Comparison of ENCODE assay signal across 21 cellular contexts in the genomic region with DNA sequence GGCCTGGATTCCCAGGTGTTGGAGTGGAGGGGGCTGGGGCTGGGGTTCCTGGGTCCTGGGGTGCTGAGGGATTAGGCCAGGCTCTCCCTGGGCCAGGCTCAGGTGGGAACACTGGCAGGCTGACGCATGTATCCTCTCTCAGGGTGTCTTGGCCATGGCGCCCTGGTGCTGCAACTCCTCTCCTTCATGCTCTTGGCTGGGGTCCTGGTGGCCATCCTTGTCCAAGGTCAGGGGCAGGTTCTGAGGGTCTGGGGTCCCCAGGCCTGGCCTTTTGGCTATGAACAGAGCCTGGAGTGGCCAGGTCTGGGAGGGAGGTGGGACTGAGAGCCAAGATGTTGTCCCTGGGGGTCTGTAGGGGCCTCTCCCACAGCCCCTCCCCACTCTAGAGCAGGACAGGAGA. TPM values are rescaled to one million over a fixed set of nuclear protein-coding genes. Genes with fewer than 3 reads are reported as not detected.
DNase-seq lines count a peak whose midpoint lies in the region; ATAC-seq and TF ChIP-seq lines count a peak whose summit lies in the region.
"Not testable (repeated sequence)": the region's sequence is repeated elsewhere in the genome, so short reads cannot be mapped to it uniquely, and the experiment has no call there.
"Had no signal": no experiment of that assay in that cellular context is flagged by ENCODE, and none has a peak within 500 bp of the region (broad histone marks: within the 10 kb centered on the region; RNA-seq: fewer than 3 reads in every experiment).

No MANE protein-coding gene starts in this region.

- not testable (repeated sequence) for H2BK12ac ChIP-seq in neuronal stem cell (ENCODE audit: low read length)

- not testable (repeated sequence) for H4K91ac ChIP-seq in neuronal stem cell (ENCODE audit: low read depth, low read length, poor library complexity)

- H3K4me1 ChIP-seq in endodermal cell (ENCODE audit: control insufficient read depth, insufficient read depth, low read length); neuronal stem cell (ENCODE audit: control insufficient read depth in 2 of 2, insufficient read depth in 1 of 2, low read depth in 1 of 2, low read length in 2 of 2): not testable (repeated sequence)

- not testable (repeated sequence) for H2BK120ac ChIP-seq in neuronal stem cell (ENCODE audit: low read depth, low read length)

- H3K36me3 Mint-ChIP-seq in activated T-cell treated with anti-CD3 and anti-CD28 coated beads, Interleukin-2, amount 50 U/mL, for 24 hours (ENCODE audit: low read depth); endodermal cell (ENCODE audit: low read depth); mesothelial cell of epicardium: not testable (repeated sequence)

- H3K4me3 Mint-ChIP-seq in activated T-cell treated with anti-CD3 and anti-CD28 coated beads, Interleukin-2, amount 50 U/mL, for 24 hours; endodermal cell; mesothelial cell of epicardium: not testable (repeated sequence)

- not testable (repeated sequence) for H3K27ac ChIP-seq in endodermal cell (ENCODE audit: low read depth, low read length); neuronal stem cell (replicated peaks; ENCODE audit: low read length)

- not testable (repeated sequence) for H3K4me1 Mint-ChIP-seq in activated T-cell treated with anti-CD3 and anti-CD28 coated beads, Interleukin-2, amount 50 U/mL, for 24 hours (ENCODE audit: low read depth); endodermal cell
- H3K4me1 Mint-ChIP-seq in mesothelial cell of epicardium = peaks cover 19% of the 10 kb centered on the region

- H3K27me3 ChIP-seq in endodermal cell (ENCODE audit: control insufficient read depth, insufficient read depth, low read length, poor library complexity, severe bottlenecking); neuronal stem cell (ENCODE audit: control insufficient read depth in 3 of 3, insufficient read depth in 3 of 3, low read depth in 1 of 3, low read length in 3 of 3): not testable (repeated sequence)

- H2BK5ac ChIP-seq in neuronal stem cell (ENCODE audit: low read length) = not testable (repeated sequence)

- H3K18ac ChIP-seq in neuronal stem cell (ENCODE audit: low read length) = not testable (repeated sequence)

- not testable (repeated sequence) for H3K4me2 ChIP-seq in neuronal stem cell (ENCODE audit: insufficient read depth, low read length, poor library complexity, severe bottlenecking)

- H2AFZ ChIP-seq in neuronal stem cell (ENCODE audit: low read length) = not testable (repeated sequence)

- H3K36me3 ChIP-seq in endodermal cell (ENCODE audit: control insufficient read depth, insufficient read depth, low read length); neuronal stem cell (replicated peaks in 1 of 2; ENCODE audit: control insufficient read depth in 2 of 2, insufficient read depth in 2 of 2, low read length in 2 of 2): not testable (repeated sequence)

- not testable (repeated sequence) for H3K9ac ChIP-seq in endodermal cell (ENCODE audit: extremely low read depth, low read length, poor library complexity, severe bottlenecking); neuronal stem cell (ENCODE audit: low read depth, low read length, poor library complexity)

- H3K4me3 ChIP-seq in endodermal cell (ENCODE audit: low read length); neuronal stem cell (ENCODE audit: low read length in 2 of 2): not testable (repeated sequence)

- H3K9me3 Mint-ChIP-seq in activated T-cell treated with anti-CD3 and anti-CD28 coated beads, Interleukin-2, amount 50 U/mL, for 24 hours; mesothelial cell of epicardium: not testable (repeated sequence)
- H3K9me3 Mint-ChIP-seq in endodermal cell = peaks cover 18% of the 10 kb centered on the region

- peak overlapping the region; percentile 43 for H2AK5ac ChIP-seq in neuronal stem cell (ENCODE audit: low read depth, low read length)

- H3K27me3 Mint-ChIP-seq in activated T-cell treated with anti-CD3 and anti-CD28 coated beads, Interleukin-2, amount 50 U/mL, for 24 hours = peaks cover 55% of the 10 kb centered on the region
- H3K27me3 Mint-ChIP-seq in endodermal cell (ENCODE audit: insufficient read depth) = peaks cover 43% of the 10 kb centered on the region
- not testable (repeated sequence) for H3K27me3 Mint-ChIP-seq in mesothelial cell of epicardium (ENCODE audit: low read depth)

- 83 to 85% methylated on average over 2 of the region's 2 CpGs for WGBS in endodermal cell (ENCODE audit: insufficient coverage in 1 of 2, insufficient read length in 1 of 2), 2 experiments
- no CpG with 5 or more reads among the region's 2 CpGs for WGBS in neuronal stem cell (ENCODE audit: extremely low coverage in 2 of 2, insufficient read length in 2 of 2, insufficient replicate concordance in 1 of 2), 2 donors

- H2BK15ac ChIP-seq in neuronal stem cell (ENCODE audit: low read length) = not testable (repeated sequence)

- H3K9me3 ChIP-seq in endodermal cell (ENCODE audit: control insufficient read depth, low read length); neuronal stem cell (replicated peaks in 1 of 2; ENCODE audit: control insufficient read depth in 2 of 2, insufficient read depth in 1 of 2, low read depth in 1 of 2, low read length in 2 of 2): not testable (repeated sequence)

- H3K14ac ChIP-seq in neuronal stem cell (ENCODE audit: low read length) = not testable (repeated sequence)

- not testable (repeated sequence) for H3K4ac ChIP-seq in neuronal stem cell (ENCODE audit: low read length)

- H3K79me1 ChIP-seq in neuronal stem cell (ENCODE audit: low read depth, low read length) = not testable (repeated sequence)

- H4K8ac ChIP-seq in neuronal stem cell (ENCODE audit: low read depth, low read length) = not testable (repeated sequence)

- not testable (repeated sequence) for H3K27ac Mint-ChIP-seq in activated T-cell treated with anti-CD3 and anti-CD28 coated beads, Interleukin-2, amount 50 U/mL, for 24 hours; endodermal cell
- H3K27ac Mint-ChIP-seq in mesothelial cell of epicardium = peak overlapping the region; percentile 39

- TF ChIP-seq CTCF in endodermal cell (conservative IDR thresholded peaks at IDR 0.05); mesothelial cell of epicardium (IDR thresholded peaks at IDR 0.05; ENCODE audit: unreplicated experiment): not testable (repeated sequence)

- peak; percentile 18 for DNase-seq in activated T-cell treated with anti-CD3 and anti-CD28 coated beads, Interleukin-2, amount 50 U/mL, for 24 hours
- DNase-seq in endodermal cell (peak; percentile 27), mesenteric fat pad (ENCODE audit: low spot score) (peak; percentile 68)
- not testable (repeated sequence) for DNase-seq in mesothelial cell of epicardium (ENCODE audit: low spot score in 2 of 2, unreplicated experiment in 2 of 2); neuronal stem cell (ENCODE audit: low spot score)

- peak overlapping the region; percentile 8 for H3K23ac ChIP-seq in neuronal stem cell (ENCODE audit: low read depth, low read length, poor library complexity)

- peak; percentile 23 for ATAC-seq in esophagus mucosa

RNA-seq across cellular contexts. Expression of a gene that starts 2.0 kb away (rescaled TPM):
- not detected for total RNA-seq in endodermal cell
- not detected for polyA plus RNA-seq in endodermal cell (2013, experiment 1 of 2)
- polyA plus RNA-seq in endodermal cell (2013, experiment 2 of 2) = not detected
- not detected for total RNA-seq in esophagus mucosa
- total RNA-seq in mesenteric fat pad = not detected
- total RNA-seq in mesothelial cell of epicardium = 1.2 to 2.1 TPM (median 1.5 TPM) in 3 replicates
- polyA plus RNA-seq in neuronal stem cell (2013, experiment 1 of 2) = not detected
- not detected for polyA plus RNA-seq in neuronal stem cell (2013, experiment 2 of 2)
- total RNA-seq: A673; Caco-2; Calu3; CD4-positive, alpha-beta memory T cell; CD4-positive, alpha-beta T cell; CD4-positive, CD25-positive, alpha-beta regulatory T cell; CD8-positive, alpha-beta memory T cell; CD8-positive, alpha-beta T cell; Daoy had no signal
- polyA plus RNA-seq: A549; AG04450; BJ; CD14-positive monocyte; CD4-positive, alpha-beta memory T cell; CD8-positive, alpha-beta memory T cell had no signal

RNA-seq across cellular contexts. Expression of a gene that starts 17.7 kb away (rescaled TPM):
- total RNA-seq in endodermal cell (not detected), esophagus mucosa (0.32 TPM), mesenteric fat pad (63.5 TPM), mesothelial cell of epicardium (not detected in 3 replicates)
- polyA plus RNA-seq in endodermal cell (2013, experiment 1 of 2) = not detected
- not detected for polyA plus RNA-seq in endodermal cell (2013, experiment 2 of 2)
- not detected for polyA plus RNA-seq in neuronal stem cell (2013, experiment 1 of 2)
- not detected for polyA plus RNA-seq in neuronal stem cell (2013, experiment 2 of 2)
- total RNA-seq: A172; A673; B cell; Caco-2; Calu3; CD4-positive, alpha-beta T cell; CD4-positive, CD25-positive, alpha-beta regulatory T cell; CD8-positive, alpha-beta T cell; Daoy had no signal
- polyA plus RNA-seq: A549; AG04450; BJ; CD4-positive, alpha-beta memory T cell; CD4-positive, CD25-positive, alpha-beta regulatory T cell; CD8-positive, alpha-beta memory T cell had no signal

RNA-seq across cellular contexts. Expression of a gene that starts 33.1 kb away (rescaled TPM):
- total RNA-seq in endodermal cell = not detected
- polyA plus RNA-seq in endodermal cell (2013, experiment 1 of 2) = not detected
- not detected for polyA plus RNA-seq in endodermal cell (2013, experiment 2 of 2)
- total RNA-seq in esophagus mucosa = not detected
- 10.1 TPM for total RNA-seq in mesenteric fat pad
- not detected in 3 replicates for total RNA-seq in mesothelial cell of epicardium
- polyA plus RNA-seq in neuronal stem cell (2013, experiment 1 of 2) = not detected
- not detected for polyA plus RNA-seq in neuronal stem cell (2013, experiment 2 of 2)
- total RNA-seq: A172; A673; B cell; Caco-2; Calu3; CD4-positive, alpha-beta memory T cell; CD4-positive, alpha-beta T cell; CD4-positive, CD25-positive, alpha-beta regulatory T cell; CD8-positive, alpha-beta memory T cell; CD8-positive, alpha-beta T cell; Daoy had no signal
- polyA plus RNA-seq: A549; AG04450; BJ; CD4-positive, alpha-beta memory T cell; CD4-positive, CD25-positive, alpha-beta regulatory T cell; CD8-positive, alpha-beta memory T cell had no signal

Comparison
In these comparisons a context has a peak if more than half of its experiments do, and no peak if none do; other contexts are left out.
1. RNA of a gene that starts 17.7 kb away (total RNA-seq): 63.5 TPM in mesenteric fat pad (single experiment); not detected in endodermal cell, 0.32 TPM in esophagus mucosa (single experiment) and not detected in mesothelial cell of epicardium; every median in the first group is over 10 times any median in the second.
2. RNA of a gene that starts 33.1 kb away (total RNA-seq): 10.1 TPM in mesenteric fat pad (single experiment); not detected in endodermal cell, not detected in esophagus mucosa (single experiment) and not detected in mesothelial cell of epicardium; every median in the first group is over 10 times any median in the second.